Comparison of ENCODE assay signal across 14 cellular contexts in the genomic region with DNA sequence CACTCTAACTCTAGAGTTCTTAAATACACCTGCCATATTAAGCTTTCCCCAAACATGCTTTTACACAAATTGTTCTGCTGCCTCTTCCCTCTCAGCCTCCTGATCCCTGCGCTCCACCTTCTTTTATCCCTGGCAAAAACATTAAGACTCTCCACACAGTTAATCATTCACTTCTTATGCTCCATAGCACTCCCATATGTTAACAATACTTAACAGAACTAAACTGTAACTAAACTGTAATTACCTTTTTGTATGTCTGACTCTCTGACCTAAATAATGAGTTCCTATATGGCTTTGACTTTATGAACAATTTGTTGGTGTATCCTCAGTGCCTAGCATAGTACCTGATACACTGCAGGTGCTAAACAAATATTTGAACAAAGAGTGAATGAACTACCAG.
DNase-seq lines count a peak whose midpoint lies in the region; ATAC-seq, FAIRE-seq and TF ChIP-seq lines count a peak whose summit lies in the region.
"Had no signal": no experiment of that assay in that cellular context is flagged by ENCODE, and none has a peak within 500 bp of the region (broad histone marks: within the 10 kb centered on the region; RNA-seq: fewer than 3 reads in every experiment).

No MANE protein-coding gene starts in this region.

- dilution Hi-C loops in mammary epithelial cell (cut with HindIII; ENCODE audit: low sequenced_read_pairs), result no loop called here

- no peaks in the 10 kb centered on the region for H4K20me1 ChIP-seq in mammary epithelial cell (ENCODE audit: insufficient read depth, low read length)

- no peak overlapping the region for H3K9ac ChIP-seq in mammary epithelial cell (ENCODE audit: insufficient read depth, low read length)
- H3K9ac ChIP-seq: KMS-11 had no signal

- intact Hi-C loops in CD8-positive, alpha-beta T cell (cut with DNase I, micrococcal nuclease), result no loop called here
- intact Hi-C loops in pancreas (cut with DNase I) (no loop called here), mammary epithelial cell (cut with micrococcal nuclease) (no loop called here)

- POLR2A ChIA-PET in CD8-positive, alpha-beta T cell (lab: Charles Lee), result no interaction called here

- no peaks in the 10 kb centered on the region for H3K79me2 ChIP-seq in mammary epithelial cell (ENCODE audit: insufficient read depth, low read length)

- no peak for DNase-seq in activated T-cell treated with anti-CD3 and anti-CD28 coated beads, Interleukin-2, amount 50 U/mL, for 72 hours
- DNase-seq in activated T-cell treated with anti-CD3 and anti-CD28 coated beads, Interleukin-2, amount 50 U/mL, for 48 hours, result no peak
- no peak for DNase-seq in CD8-positive, alpha-beta T cell
- DNase-seq in pancreas (no peak), NCI-H187 treated with DMSO at 0.1 percent for 48 hours (lab: John Stamatoyannopoulos, UW) (no peak), mammary epithelial cell (no peak)
- DNase-seq: NCI-H1092, NCI-H748 treated with DMSO at 0.1 percent for 48 hours, PC-3 had no signal

- H3K36me3 ChIP-seq in CD8-positive, alpha-beta T cell (ENCODE audit: insufficient read depth, low read length), result peaks cover 10% of the 10 kb centered on the region
- H3K36me3 ChIP-seq in pancreas (peaks cover 0 to 24% (median 19%) of the 10 kb centered on the region in 3 donors), mammary epithelial cell (ENCODE audit: insufficient read depth, low read length) (peaks cover 16% of the 10 kb centered on the region)

- H3K9me3 ChIP-seq in CD8-positive, alpha-beta T cell (ENCODE audit: low read length), result no peaks in the 10 kb centered on the region
- H3K9me3 ChIP-seq in pancreas, result no peaks in the 10 kb centered on the region
- H3K9me3 ChIP-seq in mammary epithelial cell (replicated peaks; ENCODE audit: insufficient read depth, low read length), result no peaks in the 10 kb centered on the region

- 94 to 95% methylated on average over 1 of the region's 1 CpG for WGBS in pancreas, 2 donors
- 100% methylated on average over 1 of the region's 1 CpG for WGBS in mammary epithelial cell (ENCODE audit: low coverage, missing lambda C conversion rate)

- H3K4me2 ChIP-seq in mammary epithelial cell (ENCODE audit: insufficient read depth, low read depth, low read length), result no peak overlapping the region
- H3K4me2 ChIP-seq: KMS-11 had no signal

- no peaks in the 10 kb centered on the region for H3K36me3 Mint-ChIP-seq in activated T-cell treated with anti-CD3 and anti-CD28 coated beads, Interleukin-2, amount 50 U/mL, for 72 hours (ENCODE audit: insufficient read depth in 2 of 2)
- H3K36me3 Mint-ChIP-seq in CD8-positive, alpha-beta T cell, result peaks cover 53% of the 10 kb centered on the region

- CTCF ChIA-PET in CD8-positive, alpha-beta T cell (lab: Charles Lee), result interaction anchor here (1.1 to 1.2 kb wide), 2 partner anchors 11 to 477 kb away, joined by 3 to 4 read pairs; no protein-coding TSS in a partner anchor
- CTCF ChIA-PET in mammary epithelial cell (lab: Charles Lee; ENCODE audit: low non-redundant PET), result no interaction called here

- no peak for TF ChIP-seq CTCF in CD8-positive, alpha-beta T cell (IDR thresholded peaks at IDR 0.05)
- TF ChIP-seq CTCF in pancreas (IDR thresholded peaks at IDR 0.05), result no peak
- TF ChIP-seq CTCF in mammary epithelial cell (conservative IDR thresholded peaks at IDR 0.05 in 1 of 2, IDR thresholded peaks at IDR 0.05 in 1 of 2; ENCODE audit: extremely low read depth in 1 of 2, insufficient read depth in 1 of 2, low read depth in 1 of 2, low read length in 2 of 2), result no peak

- ATAC-seq in activated T-cell treated with anti-CD3 and anti-CD28 coated beads, Interleukin-2, amount 50 U/mL, for 72 hours (replicated peaks in 1 of 2), result no peak
- ATAC-seq in CD8-positive, alpha-beta T cell, result no peak
- ATAC-seq in pancreas (no peak), HG02759 (IDR thresholded peaks at IDR 0.05; ENCODE audit: unreplicated experiment) (no peak)
- ATAC-seq: PC-3 had no signal

- no peak overlapping the region for H3K4me3 Mint-ChIP-seq in activated T-cell treated with anti-CD3 and anti-CD28 coated beads, Interleukin-2, amount 50 U/mL, for 72 hours
- no peak overlapping the region for H3K4me3 Mint-ChIP-seq in CD8-positive, alpha-beta T cell
- H3K4me3 Mint-ChIP-seq: CD14-positive monocyte had no signal

- no peak overlapping the region for H3K4me3 ChIP-seq in CD8-positive, alpha-beta T cell (ENCODE audit: low read depth, low read length)
- H3K4me3 ChIP-seq in pancreas (no peak overlapping the region), mammary epithelial cell (replicated peaks in 1 of 3; ENCODE audit: insufficient read depth in 1 of 3, low read depth in 2 of 3, low read length in 3 of 3) (no peak overlapping the region)

- in situ Hi-C loops in mammary epithelial cell (cut with MboI; ENCODE audit: low sequenced_read_pairs in 2 of 2), result no loop called here

- no peaks in the 10 kb centered on the region for H3K9me3 Mint-ChIP-seq in activated T-cell treated with anti-CD3 and anti-CD28 coated beads, Interleukin-2, amount 50 U/mL, for 72 hours
- H3K9me3 Mint-ChIP-seq in CD8-positive, alpha-beta T cell, result no peaks in the 10 kb centered on the region

- H3K4me1 ChIP-seq in CD8-positive, alpha-beta T cell (ENCODE audit: insufficient read depth, low read length), result no peaks in the 10 kb centered on the region
- H3K4me1 ChIP-seq in pancreas, result no peaks in the 10 kb centered on the region
- no peaks in the 10 kb centered on the region for H3K4me1 ChIP-seq in mammary epithelial cell (ENCODE audit: insufficient read depth, low read length)

- no peaks in the 10 kb centered on the region for H3K4me1 Mint-ChIP-seq in activated T-cell treated with anti-CD3 and anti-CD28 coated beads, Interleukin-2, amount 50 U/mL, for 72 hours (ENCODE audit: low read depth)
- no peaks in the 10 kb centered on the region for H3K4me1 Mint-ChIP-seq in CD8-positive, alpha-beta T cell (ENCODE audit: low read depth)
- H3K4me1 Mint-ChIP-seq: CD14-positive monocyte had no signal

- BruUV-seq in mammary epithelial cell (replicated peaks; lab: Mats Ljungman, UMichigan), result no TSS peak

- no peaks in the 10 kb centered on the region for H3K27me3 Mint-ChIP-seq in activated T-cell treated with anti-CD3 and anti-CD28 coated beads, Interleukin-2, amount 50 U/mL, for 72 hours (ENCODE audit: low read depth)
- no peaks in the 10 kb centered on the region for H3K27me3 Mint-ChIP-seq in CD8-positive, alpha-beta T cell (ENCODE audit: low read depth)

- H3K27ac Mint-ChIP-seq in activated T-cell treated with anti-CD3 and anti-CD28 coated beads, Interleukin-2, amount 50 U/mL, for 72 hours, result peak overlapping the region; percentile 7
- H3K27ac Mint-ChIP-seq in CD8-positive, alpha-beta T cell, result peak overlapping the region; percentile 81

- no peak overlapping the region for H3K27ac ChIP-seq in CD8-positive, alpha-beta T cell (ENCODE audit: low read depth, low read length)
- no peak overlapping the region for H3K27ac ChIP-seq in pancreas
- H3K27ac ChIP-seq in mammary epithelial cell (ENCODE audit: insufficient read depth, low read depth, low read length), result no peak overlapping the region
- H3K27ac ChIP-seq: KMS-11 had no signal

- H3K27me3 ChIP-seq in CD8-positive, alpha-beta T cell (ENCODE audit: insufficient read depth, low read length), result no peaks in the 10 kb centered on the region
- H3K27me3 ChIP-seq in pancreas, result no peaks in the 10 kb centered on the region
- no peaks in the 10 kb centered on the region for H3K27me3 ChIP-seq in mammary epithelial cell (ENCODE audit: insufficient read depth, low read length)

- H2AFZ ChIP-seq in mammary epithelial cell (ENCODE audit: low read depth, low read length), result no peak overlapping the region

- peak; percentile 24 for FAIRE-seq in colon (lab: Jason Lieb, UNC)
- FAIRE-seq in pancreas (lab: Jason Lieb, UNC), result peak; percentile 59
- FAIRE-seq: A204.1 had no signal
